In the genomic region with DNA sequence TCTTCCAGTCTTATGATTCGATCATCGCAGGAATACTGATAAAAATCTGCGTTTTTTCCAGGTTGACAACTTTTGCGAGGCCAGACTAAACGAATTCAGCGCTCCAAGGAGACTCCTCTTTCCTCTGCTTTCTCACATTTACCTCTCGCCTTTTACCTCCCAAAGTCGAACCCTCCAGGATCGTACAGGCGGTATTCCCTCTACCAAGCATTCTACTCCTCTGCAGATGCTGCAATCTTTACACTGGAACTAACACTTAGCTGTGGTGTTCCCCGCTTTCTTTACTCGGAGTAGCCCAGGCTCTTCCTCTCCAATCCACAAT, we compare ENCODE assay signal across 8 cellular contexts. TPM values are rescaled to one million over a fixed set of nuclear protein-coding genes. Genes with fewer than 3 reads are reported as not detected.
DNase-seq lines count a peak whose midpoint lies in the region; ATAC-seq and TF ChIP-seq lines count a peak whose summit lies in the region.

No MANE protein-coding gene starts in this region.

- H3F3A ChIP-seq in smooth muscle cell (ENCODE audit: low read depth) = no peaks in the 10 kb centered on the region

- peaks cover 47% of the 10 kb centered on the region for H3K4me1 Mint-ChIP-seq in T-helper 17 cell

- peak overlapping the region; percentile 98 for H2AFZ ChIP-seq in smooth muscle cell (ENCODE audit: low read depth)

- TF ChIP-seq CTCF in GM12875 (IDR thresholded peaks at IDR 0.05; ENCODE audit: borderline replicate concordance, insufficient read depth, low read depth, low read length) (no peak), right atrium auricular region (IDR thresholded peaks at IDR 0.05) (no peak), smooth muscle cell (IDR thresholded peaks at IDR 0.05; ENCODE audit: borderline replicate concordance, insufficient read depth, poor library complexity, severe bottlenecking) (no peak)

- peak overlapping the region; percentile 100 for H3K27ac Mint-ChIP-seq in T-helper 17 cell

- no peaks in the 10 kb centered on the region for H3K27me3 ChIP-seq in right atrium auricular region
- no peaks in the 10 kb centered on the region for H3K27me3 ChIP-seq in smooth muscle cell (ENCODE audit: low read depth)

- peak; percentile 27 for ATAC-seq in HG02571 (IDR thresholded peaks at IDR 0.05; ENCODE audit: unreplicated experiment)
- ATAC-seq in T-helper 17 cell = peak; percentile 9

- H3K9me3 ChIP-seq in T-helper 17 cell (ENCODE audit: control insufficient read depth, low read length, poor library complexity, severe bottlenecking) = no peaks in the 10 kb centered on the region
- no peaks in the 10 kb centered on the region for H3K9me3 ChIP-seq in right atrium auricular region
- no peaks in the 10 kb centered on the region for H3K9me3 ChIP-seq in smooth muscle cell (replicated peaks; ENCODE audit: low read depth)

- WGBS in smooth muscle cell (ENCODE audit: low lambda C conversion rate) = 2% methylated on average over 12 of the region's 12 CpGs

- H3K4me3 Mint-ChIP-seq in T-helper 17 cell = peak overlapping the region; percentile 100

- H4K20me1 ChIP-seq in smooth muscle cell (ENCODE audit: low read depth) = peaks cover 7% of the 10 kb centered on the region

- H3K4me3 ChIP-seq in GM12875 (ENCODE audit: low read depth, low read length) (peak overlapping the region; percentile 78), right atrium auricular region (peak overlapping the region; percentile 71 to 75), smooth muscle cell (peak overlapping the region; percentile 76)

- peak overlapping the region; percentile 90 to 92 for H3K27ac ChIP-seq in right atrium auricular region
- H3K27ac ChIP-seq in smooth muscle cell (ENCODE audit: low read depth) = peak overlapping the region; percentile 92

- H3K4me1 ChIP-seq in right atrium auricular region (peaks cover 0 to 39% of the 10 kb centered on the region in 2 donors), smooth muscle cell (ENCODE audit: low read depth) (peaks cover 18% of the 10 kb centered on the region)

- no peak for DNase-seq in T-helper 17 cell
- no peak for DNase-seq in right atrium auricular region (ENCODE audit: low spot score)
- no peak for DNase-seq in smooth muscle cell (lab: John Stamatoyannopoulos, UW; ENCODE audit: unreplicated experiment)
- no peak for DNase-seq in T1000 (lab: John Stamatoyannopoulos, UW)
- no peak for DNase-seq in NCI-H2107 treated with DMSO at 0.1 percent for 48 hours (lab: John Stamatoyannopoulos, UW; ENCODE audit: unreplicated experiment)
- DNase-seq in NCI-H1694 treated with DMSO at 0.1 percent for 48 hours (lab: John Stamatoyannopoulos, UW) = no peak

- H3K9ac ChIP-seq in smooth muscle cell (ENCODE audit: low read depth) = peak overlapping the region; percentile 90

- H3K36me3 ChIP-seq in right atrium auricular region (peaks cover 8% of the 10 kb centered on the region), smooth muscle cell (ENCODE audit: low read depth) (peaks cover 11% of the 10 kb centered on the region)

- peak overlapping the region; percentile 83 for H3K4me2 ChIP-seq in smooth muscle cell

- H3K79me2 ChIP-seq in smooth muscle cell (ENCODE audit: low read depth) = peaks cover 90% of the 10 kb centered on the region

- H3K36me3 Mint-ChIP-seq in T-helper 17 cell (ENCODE audit: low read depth) = peaks cover 15% of the 10 kb centered on the region

- no peaks in the 10 kb centered on the region for H3K27me3 Mint-ChIP-seq in T-helper 17 cell

RNA-seq across cellular contexts. Expression of gene NUDT5, which starts 0.4 kb away (rescaled TPM):
- total RNA-seq in T-helper 17 cell (10 to 100 TPM; 27.8 to 33.5 TPM), right atrium auricular region (10 to 100 TPM; 10.8 to 12.8 TPM), smooth muscle cell (64.8 and 67.3 TPM in 2 replicates)
- polyA plus RNA-seq in smooth muscle cell = 89.6 and 101 TPM in 2 replicates

RNA-seq across cellular contexts. Expression of gene CDC123, which starts 0.7 kb away (rescaled TPM):
- 10 to 100 TPM; 35.9 to 52.8 TPM for total RNA-seq in T-helper 17 cell
- total RNA-seq in right atrium auricular region = 10 to 100 TPM; 49.2 to 57.0 TPM
- total RNA-seq in smooth muscle cell = 78.2 and 87.4 TPM in 2 replicates
- 97.2 and 103 TPM in 2 replicates for polyA plus RNA-seq in smooth muscle cell
